In genomic region chr2:70633508-70633907, GRCh38 we compare ENCODE assay signal across 3 cellular contexts.
"Had no signal": no experiment of that assay in that cellular context is flagged by ENCODE, and none has a peak within 500 bp of the region (broad histone marks: within the 10 kb centered on the region; RNA-seq: fewer than 3 reads in every experiment).

No MANE protein-coding gene starts in this region.

- H3K4me3 ChIP-seq: GM12878 had no signal

- DNase-seq: GDM1, GF-D8 had no signal
